Comparison of ENCODE assay signal across 8 cellular contexts in the genomic region with DNA sequence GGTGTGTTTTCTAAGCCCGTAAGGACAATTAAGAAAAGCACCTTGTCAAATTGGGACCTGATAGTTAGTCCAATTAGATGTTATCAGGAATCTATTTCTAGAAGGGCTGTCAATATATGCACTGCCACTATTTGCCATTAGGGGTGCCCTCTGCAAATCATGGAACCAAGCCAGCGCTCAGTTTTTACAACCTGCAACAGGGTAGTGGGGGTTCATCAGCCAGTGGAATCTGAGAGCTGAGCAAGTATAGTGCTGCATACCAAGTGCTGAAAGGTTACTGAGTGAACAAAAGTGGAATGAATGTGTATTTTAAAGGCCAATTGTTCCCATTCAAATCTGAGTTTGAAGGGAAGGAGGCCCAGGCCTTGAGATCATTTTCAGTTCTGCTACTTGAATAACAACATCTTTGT. TPM values are rescaled to one million over a fixed set of nuclear protein-coding genes. Genes with fewer than 3 reads are reported as not detected.
DNase-seq lines count a peak whose midpoint lies in the region; ATAC-seq and TF ChIP-seq lines count a peak whose summit lies in the region.

No MANE protein-coding gene starts in this region.

- no peaks in the 10 kb centered on the region for H3K36me3 ChIP-seq in CD8-positive, alpha-beta T cell (ENCODE audit: insufficient read depth, low read length)
- no peaks in the 10 kb centered on the region for H3K36me3 ChIP-seq in GM23248 (ENCODE audit: low read depth)
- H3K36me3 ChIP-seq in esophagus squamous epithelium: peaks cover 0 to 5% (median 0%) of the 10 kb centered on the region in 3 donors
- peaks cover 4 to 9% of the 10 kb centered on the region in 2 experiments for H3K36me3 ChIP-seq in trophoblast cell (ENCODE audit: control insufficient read depth in 1 of 2, insufficient read depth in 2 of 2, low read length in 2 of 2)

- no peak overlapping the region for H4K91ac ChIP-seq in trophoblast cell (ENCODE audit: low read depth, low read length)

- intact Hi-C loops in CD8-positive, alpha-beta T cell (cut with DNase I, micrococcal nuclease): no loop called here
- intact Hi-C loops in esophagus squamous epithelium (cut with DNase I): no loop called here

- H2BK120ac ChIP-seq in trophoblast cell (ENCODE audit: insufficient read depth, low read length, poor library complexity): no peak overlapping the region

- no peaks in the 10 kb centered on the region for H3K36me3 Mint-ChIP-seq in CD8-positive, alpha-beta T cell

- H3K4me3 ChIP-seq in CD8-positive, alpha-beta T cell (ENCODE audit: low read depth, low read length): no peak overlapping the region
- H3K4me3 ChIP-seq in GM23248: no peak overlapping the region
- no peak overlapping the region for H3K4me3 ChIP-seq in esophagus squamous epithelium
- no peak overlapping the region for H3K4me3 ChIP-seq in trophoblast cell (ENCODE audit: low read depth, low read length)

- H3K14ac ChIP-seq in trophoblast cell (ENCODE audit: low read length): no peak overlapping the region

- H3K4me2 ChIP-seq in GM23248 (ENCODE audit: unreplicated experiment) (no peak overlapping the region), trophoblast cell (ENCODE audit: low read length) (no peak overlapping the region)

- H4K8ac ChIP-seq in trophoblast cell (ENCODE audit: low read depth, low read length): no peak overlapping the region

- H3K18ac ChIP-seq in trophoblast cell (ENCODE audit: low read length): no peak overlapping the region

- H3K4me1 ChIP-seq in CD8-positive, alpha-beta T cell (ENCODE audit: insufficient read depth, low read length): no peaks in the 10 kb centered on the region
- H3K4me1 ChIP-seq in GM23248 (ENCODE audit: insufficient read depth): 0 out of 2 replicates have a peak, but pooled peaks cover 5% of the 10 kb centered on the region
- no peaks in the 10 kb centered on the region for H3K4me1 ChIP-seq in esophagus squamous epithelium
- no peaks in the 10 kb centered on the region for H3K4me1 ChIP-seq in trophoblast cell (ENCODE audit: control insufficient read depth in 1 of 2, insufficient read depth in 2 of 2, low read length in 2 of 2)

- no peaks in the 10 kb centered on the region for H3K9me3 Mint-ChIP-seq in CD8-positive, alpha-beta T cell

- TF ChIP-seq CTCF in CD8-positive, alpha-beta T cell (IDR thresholded peaks at IDR 0.05): peak; percentile 53
- TF ChIP-seq CTCF in esophagus squamous epithelium (IDR thresholded peaks at IDR 0.05): peak in 5 of 6 experiments; percentile 17 to 59 (median 54)

- peak in 4 of 7 experiments; percentile 18 to 39 (median 30) for DNase-seq in CD8-positive, alpha-beta T cell
- peak; percentile 52 for DNase-seq in GM23248
- DNase-seq in NCI-H2171 treated with DMSO at 0.1 percent for 48 hours (lab: John Stamatoyannopoulos, UW): peak; percentile 64
- peak; percentile 25 for DNase-seq in activated CD8-positive, alpha-beta memory T cell treated with anti-CD3 and anti-CD28 coated beads, Interleukin-2, amount 50 U/mL, for 4 hours
- no peak for DNase-seq in esophagus squamous epithelium (lab: John Stamatoyannopoulos, UW)
- peak; percentile 16 to 60 for DNase-seq in trophoblast cell

- H3K4ac ChIP-seq in trophoblast cell (ENCODE audit: low read depth, low read length): no peak overlapping the region

- WGBS in GM23248 (ENCODE audit: low coverage in 1 of 2, low lambda C conversion rate in 2 of 2, missing lambda C conversion rate in 2 of 2), 2 experiments: 96 to 98% methylated on average over 2 of the region's 2 CpGs
- WGBS in esophagus squamous epithelium, 2 donors: 61 to 66% methylated on average over 2 of the region's 2 CpGs
- no CpG with 5 or more reads among the region's 2 CpGs for WGBS in trophoblast cell (ENCODE audit: extremely low coverage, insufficient coverage, insufficient read length)

- POLR2A ChIA-PET in CD8-positive, alpha-beta T cell (lab: Charles Lee): no interaction called here

- H3K9me3 ChIP-seq in CD8-positive, alpha-beta T cell (ENCODE audit: low read length): no peaks in the 10 kb centered on the region
- H3K9me3 ChIP-seq in GM23248 (ENCODE audit: low read depth): no peaks in the 10 kb centered on the region
- no peaks in the 10 kb centered on the region for H3K9me3 ChIP-seq in esophagus squamous epithelium
- H3K9me3 ChIP-seq in trophoblast cell (ENCODE audit: insufficient read depth, low read depth, low read length): no peaks in the 10 kb centered on the region

- H3K9ac ChIP-seq in GM23248 (no peak overlapping the region), trophoblast cell (ENCODE audit: low read length) (no peak overlapping the region)

- no peak overlapping the region for H3K27ac ChIP-seq in CD8-positive, alpha-beta T cell (ENCODE audit: low read depth, low read length)
- H3K27ac ChIP-seq in GM23248: no peak overlapping the region
- H3K27ac ChIP-seq in esophagus squamous epithelium: no peak overlapping the region
- no peak overlapping the region for H3K27ac ChIP-seq in trophoblast cell (ENCODE audit: low read depth, low read length)

- H3K4me3 Mint-ChIP-seq in CD8-positive, alpha-beta T cell: no peak overlapping the region

- no peak overlapping the region for H2AFZ ChIP-seq in GM23248
- H2AFZ ChIP-seq in trophoblast cell (ENCODE audit: insufficient read depth, low read length, poor library complexity): no peak overlapping the region

- no peaks in the 10 kb centered on the region for H3F3A ChIP-seq in GM23248 (ENCODE audit: insufficient read depth)

- peak; percentile 80 for ATAC-seq in CD8-positive, alpha-beta T cell
- ATAC-seq in HG03565 (IDR thresholded peaks at IDR 0.05; ENCODE audit: unreplicated experiment): no peak
- no peak for ATAC-seq in HG02981 (IDR thresholded peaks at IDR 0.05; ENCODE audit: unreplicated experiment)

- H2AK5ac ChIP-seq in trophoblast cell (ENCODE audit: low read length): no peak overlapping the region

- H3K79me1 ChIP-seq in trophoblast cell (ENCODE audit: low read length): no peaks in the 10 kb centered on the region

- H3K27ac Mint-ChIP-seq in CD8-positive, alpha-beta T cell: no peak overlapping the region

- H2BK12ac ChIP-seq in trophoblast cell (ENCODE audit: low read length): no peak overlapping the region

- no peak for TF ChIP-seq POLR2A in esophagus squamous epithelium (IDR thresholded peaks at IDR 0.05)

- H3K23ac ChIP-seq in trophoblast cell (ENCODE audit: low read length): no peak overlapping the region

- no peaks in the 10 kb centered on the region for H3K27me3 ChIP-seq in CD8-positive, alpha-beta T cell (ENCODE audit: insufficient read depth, low read length)
- H3K27me3 ChIP-seq in GM23248 (replicated peaks; ENCODE audit: insufficient read depth) (no peaks in the 10 kb centered on the region), esophagus squamous epithelium (no peaks in the 10 kb centered on the region), trophoblast cell (ENCODE audit: insufficient read depth, low read length) (no peaks in the 10 kb centered on the region)

- CTCF ChIA-PET in CD8-positive, alpha-beta T cell (lab: Charles Lee): interaction anchor here (0.7 to 0.8 kb wide), 3 partner anchors 14 to 150 kb away, joined by 3 to 4 read pairs (median 3); no protein-coding TSS in a partner anchor

- in situ Hi-C loops in GM23248 (cut with MboI): no loop called here

- no peaks in the 10 kb centered on the region for H3K9me2 ChIP-seq in GM23248 (ENCODE audit: insufficient read depth)

- peaks cover 3% of the 10 kb centered on the region for H3K4me1 Mint-ChIP-seq in CD8-positive, alpha-beta T cell (ENCODE audit: low read depth)

- H3K79me2 ChIP-seq in GM23248 (ENCODE audit: insufficient read depth) (peaks cover 81% of the 10 kb centered on the region), trophoblast cell (ENCODE audit: control insufficient read depth, insufficient read depth, low read length, poor library complexity) (no peaks in the 10 kb centered on the region)

- H3K27me3 Mint-ChIP-seq in CD8-positive, alpha-beta T cell (ENCODE audit: low read depth): no peaks in the 10 kb centered on the region

- H4K12ac ChIP-seq in trophoblast cell (ENCODE audit: low read depth, low read length): no peak overlapping the region

- H4K20me1 ChIP-seq in GM23248 (ENCODE audit: insufficient read depth): no peaks in the 10 kb centered on the region

- no peak overlapping the region for H2BK5ac ChIP-seq in trophoblast cell (ENCODE audit: low read depth, low read length, poor library complexity)

RNA-seq across cellular contexts. Expression of a gene that starts 10.4 kb away (rescaled TPM):
- under 1 TPM; 0.30 to 0.69 TPM for total RNA-seq in CD8-positive, alpha-beta T cell
- 5.9 and 6.4 TPM in 2 replicates for total RNA-seq in GM23248 (2014; rRNA removed; shearing (Covaris generic))
- 15.0 and 15.4 TPM in 2 replicates for polyA plus RNA-seq in GM23248 (2016; fragmentation: Nextera tagmentation; extraction: Ambion mirVana)
- 10 to 100 TPM in 2 of 4 donors, 1 to 10 TPM in 2; 5.1 to 13.4 (median 9.5) TPM for total RNA-seq in esophagus squamous epithelium
- 66.2 and 70.5 TPM in 2 replicates for polyA plus RNA-seq in trophoblast cell (2013)

RNA-seq across cellular contexts. Expression of a gene that starts 11.0 kb away (rescaled TPM):
- total RNA-seq in CD8-positive, alpha-beta T cell: 1 to 10 TPM; 2.9 to 4.2 TPM
- 24.8 and 44.4 TPM in 2 replicates for total RNA-seq in GM23248 (2014; rRNA removed; shearing (Covaris generic))
- 39.3 and 39.9 TPM in 2 replicates for polyA plus RNA-seq in GM23248 (2016; fragmentation: Nextera tagmentation; extraction: Ambion mirVana)
- total RNA-seq in esophagus squamous epithelium: 10 to 100 TPM; 12.5 to 57.2 (median 37.6) TPM
- polyA plus RNA-seq in trophoblast cell (2013): 172 and 189 TPM in 2 replicates

RNA-seq across cellular contexts. Expression of a gene that starts 43.9 kb away (rescaled TPM):
- 10 to 100 TPM; 14.3 to 14.4 TPM for total RNA-seq in CD8-positive, alpha-beta T cell
- 19.7 and 21.1 TPM in 2 replicates for total RNA-seq in GM23248 (2014; rRNA removed; shearing (Covaris generic))
- 14.6 and 14.7 TPM in 2 replicates for polyA plus RNA-seq in GM23248 (2016; fragmentation: Nextera tagmentation; extraction: Ambion mirVana)
- total RNA-seq in esophagus squamous epithelium: 10 to 100 TPM in 3 of 4 donors, 1 to 10 TPM in 1; 5.6 to 14.7 (median 12.6) TPM
- 27.1 and 29.0 TPM in 2 replicates for polyA plus RNA-seq in trophoblast cell (2013)

RNA-seq across cellular contexts. Expression of a gene that starts 54.4 kb away (rescaled TPM):
- total RNA-seq in CD8-positive, alpha-beta T cell: 1 to 10 TPM; 1.1 to 1.8 TPM
- 2.3 and 3.7 TPM in 2 replicates for total RNA-seq in GM23248 (2014; rRNA removed; shearing (Covaris generic))
- 0.40 and 0.86 TPM in 2 replicates for polyA plus RNA-seq in GM23248 (2016; fragmentation: Nextera tagmentation; extraction: Ambion mirVana)
- total RNA-seq in esophagus squamous epithelium: 1 to 10 TPM in 2 of 4 donors, under 1 TPM in 1, not detected in 1; 0.59 to 2.0 (median 1.9) TPM
- polyA plus RNA-seq in trophoblast cell (2013): 4.4 and 4.9 TPM in 2 replicates

RNA-seq across cellular contexts. Expression of a gene that starts 59.3 kb away (rescaled TPM):
- total RNA-seq in CD8-positive, alpha-beta T cell: 10 to 100 TPM; 17.7 to 20.9 TPM
- 23.7 and 25.2 TPM in 2 replicates for total RNA-seq in GM23248 (2014; rRNA removed; shearing (Covaris generic))
- 17.1 TPM in 2 replicates for polyA plus RNA-seq in GM23248 (2016; fragmentation: Nextera tagmentation; extraction: Ambion mirVana)
- total RNA-seq in esophagus squamous epithelium: 10 to 100 TPM in 3 of 4 donors, 1 to 10 TPM in 1; 6.6 to 19.5 (median 17.1) TPM
- polyA plus RNA-seq in trophoblast cell (2013): 17.4 and 18.6 TPM in 2 replicates
